Comparison of ENCODE assay signal across 17 cellular contexts in the genomic region with DNA sequence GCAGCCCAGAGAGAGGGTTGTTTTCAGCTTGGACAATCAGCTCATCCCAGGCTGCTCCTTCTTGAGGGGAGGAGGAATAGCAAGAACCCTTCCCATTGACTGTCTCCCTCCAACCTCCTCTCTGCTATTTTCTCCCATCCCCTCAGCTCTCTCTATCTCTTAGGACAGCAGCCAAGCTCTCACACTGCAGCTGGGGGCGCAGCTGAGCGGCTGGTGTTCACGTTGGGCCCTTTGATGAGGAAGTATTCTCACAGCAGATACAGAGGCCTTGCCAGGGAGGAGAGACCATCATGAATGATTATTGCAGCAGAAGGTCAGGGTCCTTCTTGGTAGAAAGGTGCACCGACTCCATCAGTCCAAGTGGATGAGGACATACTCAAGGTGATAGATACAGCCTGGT. TPM values are rescaled to one million over a fixed set of nuclear protein-coding genes. Genes with fewer than 3 reads are reported as not detected.
A peak's percentile ranks its signal among the peaks of the same experiment; 100 is the strongest.
DNase-seq lines count a peak whose midpoint lies in the region; ATAC-seq and TF ChIP-seq lines count a peak whose summit lies in the region.
"Had no signal": no experiment of that assay in that cellular context is flagged by ENCODE, and none has a peak within 500 bp of the region (broad histone marks: within the 10 kb centered on the region; RNA-seq: fewer than 3 reads in every experiment).

No MANE protein-coding gene starts in this region.

- H3K4me2 ChIP-seq in OCI-LY7 (ENCODE audit: low read length) = no peak overlapping the region
- H3K4me2 ChIP-seq in GM23248 (ENCODE audit: unreplicated experiment) = no peak overlapping the region

- DNase-seq in GM10248 (ENCODE audit: extremely low spot score) (peak; percentile 10), OCI-LY7 (ENCODE audit: low spot score) (peak; percentile 42), iPS DF 19.7 (ENCODE audit: low read depth, low spot score) (peak; percentile 30), GM23248 (no peak)
- no peak for DNase-seq in activated CD8-positive, alpha-beta memory T cell treated with anti-CD3 and anti-CD28 coated beads, Interleukin-2, amount 50 U/mL, for 48 hours
- no peak for DNase-seq in activated naive CD4-positive, alpha-beta T cell treated with anti-CD3 and anti-CD28 coated beads for 36 hours
- DNase-seq: activated CD4-positive, alpha-beta T cell treated with anti-CD3 and anti-CD28 coated beads, Interleukin-2, amount 50 U/mL, for 4 hours; C1 segment of cervical spinal cord; mammary epithelial cell; NCI-H1048; NCI-H2227 treated with DMSO at 0.1 percent for 48 hours; stimulated activated naive B cell treated with anti-CD40 and anti-IgM and Interleukin-4, amounts not matched to agents 10 μg/mL and 1 μg/mL and 100 μg/mL, for 72 hours had no signal

- no peaks in the 10 kb centered on the region for H3K9me2 ChIP-seq in OCI-LY7 (ENCODE audit: insufficient read depth, low read length)
- H3K9me2 ChIP-seq in GM23248 (ENCODE audit: insufficient read depth) = no peaks in the 10 kb centered on the region

- H2AFZ ChIP-seq in OCI-LY7 (ENCODE audit: low read length) (no peak overlapping the region), GM23248 (no peak overlapping the region)

- no peaks in the 10 kb centered on the region for H3K36me3 ChIP-seq in OCI-LY7 (ENCODE audit: insufficient read depth, low read length)
- no peaks in the 10 kb centered on the region for H3K36me3 ChIP-seq in GM23248 (ENCODE audit: low read depth)
- H3K36me3 ChIP-seq: neutrophil had no signal

- H3K4me3 Mint-ChIP-seq in activated naive CD4-positive, alpha-beta T cell treated with anti-CD3 and anti-CD28 coated beads for 36 hours = no peak overlapping the region
- H3K4me3 Mint-ChIP-seq: activated T-helper 1 cell treated with anti-CD3 and anti-CD28 coated beads, Interleukin-12 subunit alpha, Interleukin-12 subunit beta, Interleukin-2, Interleukin-4 antibody, amounts not matched to agents 30 ng/mL and 10 ng/mL and 1 ng/mL, durations not matched to agents 14 hours and 24 hours and 36 hours; dendritic cell treated with granulocyte-macrophage colony-stimulating factor and Interleukin-4, amounts not matched to agents 40 ng/mL and 50 ng/mL, for 4 days; stimulated activated naive B cell treated with anti-CD40 and anti-IgM and Interleukin-4, amounts not matched to agents 10 μg/mL and 1 μg/mL and 100 μg/mL, for 72 hours had no signal

- intact Hi-C loops in OCI-LY7 (cut with micrococcal nuclease; ENCODE audit: unreplicated experiment) = no loop called here
- intact Hi-C loops in activated naive CD4-positive, alpha-beta T cell treated with anti-CD3 and anti-CD28 coated beads for 36 hours (cut with micrococcal nuclease) = no loop called here

- H3F3A ChIP-seq in GM23248 (ENCODE audit: insufficient read depth) = no peaks in the 10 kb centered on the region

- WGBS in GM23248 (ENCODE audit: low coverage in 1 of 2, low lambda C conversion rate in 2 of 2, missing lambda C conversion rate in 2 of 2), 2 experiments = 15 to 21% methylated on average over 4 of the region's 4 CpGs

- H3K9me3 Mint-ChIP-seq in activated naive CD4-positive, alpha-beta T cell treated with anti-CD3 and anti-CD28 coated beads for 36 hours = no peaks in the 10 kb centered on the region
- H3K9me3 Mint-ChIP-seq: activated T-helper 1 cell treated with anti-CD3 and anti-CD28 coated beads, Interleukin-12 subunit alpha, Interleukin-12 subunit beta, Interleukin-2, Interleukin-4 antibody, amounts not matched to agents 30 ng/mL and 10 ng/mL and 1 ng/mL, durations not matched to agents 14 hours and 24 hours and 36 hours; dendritic cell treated with granulocyte-macrophage colony-stimulating factor and Interleukin-4, amounts not matched to agents 40 ng/mL and 50 ng/mL, for 4 days had no signal

- no peak overlapping the region for H3K27ac Mint-ChIP-seq in activated naive CD4-positive, alpha-beta T cell treated with anti-CD3 and anti-CD28 coated beads for 36 hours
- H3K27ac Mint-ChIP-seq: activated T-helper 1 cell treated with anti-CD3 and anti-CD28 coated beads, Interleukin-12 subunit alpha, Interleukin-12 subunit beta, Interleukin-2, Interleukin-4 antibody, amounts not matched to agents 30 ng/mL and 10 ng/mL and 1 ng/mL, durations not matched to agents 14 hours and 24 hours and 36 hours; dendritic cell treated with granulocyte-macrophage colony-stimulating factor and Interleukin-4, amounts not matched to agents 40 ng/mL and 50 ng/mL, for 4 days; stimulated activated naive B cell treated with anti-CD40 and anti-IgM and Interleukin-4, amounts not matched to agents 10 μg/mL and 1 μg/mL and 100 μg/mL, for 72 hours had no signal

- H3K4me1 ChIP-seq in OCI-LY7 (ENCODE audit: insufficient read depth, low read length, poor library complexity, severe bottlenecking) (no peaks in the 10 kb centered on the region), GM23248 (ENCODE audit: insufficient read depth) (no peaks in the 10 kb centered on the region)

- no peaks in the 10 kb centered on the region for H4K20me1 ChIP-seq in OCI-LY7 (ENCODE audit: insufficient read depth, low read length)
- no peaks in the 10 kb centered on the region for H4K20me1 ChIP-seq in GM23248 (ENCODE audit: insufficient read depth)

- H3K4me3 ChIP-seq in OCI-LY7 (ENCODE audit: low read depth, low read length, poor library complexity, severe bottlenecking) = no peak overlapping the region
- H3K4me3 ChIP-seq in GM23248 = no peak overlapping the region

- peak; percentile 44 for ATAC-seq in HG02885 (IDR thresholded peaks at IDR 0.05; ENCODE audit: poor library complexity, unreplicated experiment)
- no peak for ATAC-seq in HG03521 (IDR thresholded peaks at IDR 0.05; ENCODE audit: unreplicated experiment)
- ATAC-seq: stimulated activated naive B cell treated with anti-CD40 and anti-IgM and Interleukin-4, amounts not matched to agents 10 μg/mL and 1 μg/mL and 100 μg/mL, for 72 hours had no signal

- H3K4me1 Mint-ChIP-seq in activated naive CD4-positive, alpha-beta T cell treated with anti-CD3 and anti-CD28 coated beads for 36 hours (ENCODE audit: low read depth) = no peaks in the 10 kb centered on the region
- H3K4me1 Mint-ChIP-seq: stimulated activated naive B cell treated with anti-CD40 and anti-IgM and Interleukin-4, amounts not matched to agents 10 μg/mL and 1 μg/mL and 100 μg/mL, for 72 hours had no signal

- H3K9ac ChIP-seq in GM23248 = no peak overlapping the region

- no peaks in the 10 kb centered on the region for H3K27me3 ChIP-seq in GM23248 (replicated peaks; ENCODE audit: insufficient read depth)
- H3K27me3 ChIP-seq: neutrophil had no signal

- in situ Hi-C loops in GM23248 (cut with MboI) = no loop called here

- peaks cover 13% of the 10 kb centered on the region for H3K27me3 Mint-ChIP-seq in activated naive CD4-positive, alpha-beta T cell treated with anti-CD3 and anti-CD28 coated beads for 36 hours (ENCODE audit: low read depth)

- no peaks in the 10 kb centered on the region for H3K9me3 ChIP-seq in OCI-LY7 (ENCODE audit: low read length)
- H3K9me3 ChIP-seq in GM23248 (ENCODE audit: low read depth) = no peaks in the 10 kb centered on the region
- H3K9me3 ChIP-seq: neutrophil had no signal

- CTCF ChIA-PET in GM10248 (lab: Yijun Ruan, JAX) = interaction anchor here (0.7 to 1.5 kb wide), 5 partner anchors 9 to 32 kb away, joined by 3 to 4 read pairs (median 4); no protein-coding TSS in a partner anchor
- CTCF ChIA-PET in OCI-LY7 (lab: Charles Lee; ENCODE audit: unreplicated experiment) = no interaction called here
- CTCF ChIA-PET in activated naive CD4-positive, alpha-beta T cell treated with anti-CD3 and anti-CD28 coated beads for 36 hours (lab: Charles Lee) = no interaction called here

- no peak overlapping the region for H3K27ac ChIP-seq in OCI-LY7 (ENCODE audit: low read depth, low read length, poor library complexity, severe bottlenecking)
- no peak overlapping the region for H3K27ac ChIP-seq in GM23248
- H3K27ac ChIP-seq: neutrophil had no signal

- no peaks in the 10 kb centered on the region for H3K79me2 ChIP-seq in OCI-LY7 (ENCODE audit: insufficient read depth, low read depth, low read length)
- H3K79me2 ChIP-seq in GM23248 (ENCODE audit: insufficient read depth) = no peaks in the 10 kb centered on the region

- BruUV-seq in OCI-LY7 (replicated peaks; lab: Mats Ljungman, UMichigan) = no TSS peak

- TF ChIP-seq CTCF in GM10248 (IDR thresholded peaks at IDR 0.05; ENCODE audit: control extremely low read depth, extremely low read depth, low read depth, missing control alignments) = no peak
- TF ChIP-seq CTCF in OCI-LY7 (conservative IDR thresholded peaks at IDR 0.05; ENCODE audit: low read length) = peak; percentile 69

- POLR2A ChIA-PET in GM10248 (lab: Yijun Ruan, JAX) (no interaction called here), OCI-LY7 (lab: Charles Lee) (no interaction called here)

- H3K36me3 Mint-ChIP-seq in activated naive CD4-positive, alpha-beta T cell treated with anti-CD3 and anti-CD28 coated beads for 36 hours (ENCODE audit: low read depth) = no peaks in the 10 kb centered on the region
- H3K36me3 Mint-ChIP-seq: stimulated activated naive B cell treated with anti-CD40 and anti-IgM and Interleukin-4, amounts not matched to agents 10 μg/mL and 1 μg/mL and 100 μg/mL, for 72 hours had no signal

RNA-seq across cellular contexts. Expression of gene CADM1, which starts 26.5 kb away (rescaled TPM):
- total RNA-seq in OCI-LY7 (2014; rRNA removed; shearing (Covaris generic)) = 49.0 and 59.7 TPM in 2 replicates
- total RNA-seq in OCI-LY7 (2022) = 78.3 and 89.7 TPM in 2 replicates
- total RNA-seq in activated naive CD4-positive, alpha-beta T cell treated with anti-CD3 and anti-CD28 coated beads for 36 hours = under 1 TPM in 1 of 2 experiments, not detected in 1; 0.24 TPM
- total RNA-seq in GM23248 (2014; rRNA removed; shearing (Covaris generic)) = 0.38 and 1.4 TPM in 2 replicates
- polyA plus RNA-seq in GM23248 (2016; fragmentation: Nextera tagmentation; extraction: Ambion mirVana) = 0.83 and 1.2 TPM in 2 replicates
- total RNA-seq: activated T-helper 1 cell treated with anti-CD3 and anti-CD28 coated beads, Interleukin-12 subunit alpha, Interleukin-12 subunit beta, Interleukin-2, Interleukin-4 antibody, amounts not matched to agents 30 ng/mL and 10 ng/mL and 1 ng/mL, durations not matched to agents 14 hours and 24 hours and 36 hours had no signal

Comparison
In these comparisons a context has a peak if more than half of its experiments do, and no peak if none do; other contexts are left out.
1. DNase-seq: peak in GM10248 (single experiment), OCI-LY7 (single experiment) and iPS DF 19.7 (single experiment); none in activated CD8-positive, alpha-beta memory T cell treated with anti-CD3 and anti-CD28 coated beads, Interleukin-2, amount 50 U/mL, for 48 hours (single experiment), activated naive CD4-positive, alpha-beta T cell treated with anti-CD3 and anti-CD28 coated beads for 36 hours (single experiment) and GM23248 (single experiment).
2. RNA of gene CADM1, which starts 26.5 kb away (total RNA-seq): 49.0 to 89.7 TPM in OCI-LY7; 0.38 to 1.4 TPM in GM23248 and 0.24 TPM in activated naive CD4-positive, alpha-beta T cell treated with anti-CD3 and anti-CD28 coated beads for 36 hours; every median in the first group is over 10 times any median in the second.